16 cellular contexts compared by ENCODE assay signal in genomic region chr6:10535198-10535597, GRCh38. TPM values are rescaled to one million over a fixed set of nuclear protein-coding genes. Genes with fewer than 3 reads are reported as not detected.
A peak's percentile ranks its signal among the peaks of the same experiment; 100 is the strongest.
DNase-seq lines count a peak whose midpoint lies in the region; ATAC-seq, FAIRE-seq and TF ChIP-seq lines count a peak whose summit lies in the region.
"Had no signal": no experiment of that assay in that cellular context is flagged by ENCODE, and none has a peak within 500 bp of the region (broad histone marks: within the 10 kb centered on the region; RNA-seq: fewer than 3 reads in every experiment).

No MANE protein-coding gene starts in this region.

- peak; percentile 72 for FAIRE-seq in GM19239 (lab: Jason Lieb, UNC)
- FAIRE-seq: G401.6 had no signal

- peak overlapping the region; percentile 92 for H3K4me2 ChIP-seq in OCI-LY3 (ENCODE audit: low read length)

- peak overlapping the region; percentile 73 to 95 (median 86) for H3K4me3 Mint-ChIP-seq in naive B cell

- DNase-seq in CD1c-positive myeloid dendritic cell (ENCODE audit: extremely low spot score) (peak; percentile 14), GM19239 (ENCODE audit: insufficient read length, low spot score) (no peak), naive B cell (no peak), iPS-NIHi11 (ENCODE audit: low spot score) (no peak)
- DNase-seq: activated CD4-positive, alpha-beta T cell treated with anti-CD3 and anti-CD28 coated beads for 48 hours; gastrocnemius medialis; NCI-H1694 treated with DMSO at 0.1 percent for 48 hours; occipital lobe; OCI-M1; right lobe of liver; stomach; T-helper 9 cell had no signal

- peaks cover 8% of the 10 kb centered on the region for H3K36me3 ChIP-seq in OCI-LY3 (replicated peaks; ENCODE audit: low read depth, low read length)
- H3K36me3 ChIP-seq: gastrocnemius medialis, right lobe of liver had no signal

- H3K79me2 ChIP-seq in OCI-LY3 (ENCODE audit: low read length): peaks cover 87% of the 10 kb centered on the region

- no peak for TF ChIP-seq CTCF in OCI-LY3 (IDR thresholded peaks at IDR 0.05; ENCODE audit: low read depth, low read length)

- no peak for ATAC-seq in naive B cell (ENCODE audit: low read depth in 2 of 2)
- ATAC-seq in GM18868 (IDR thresholded peaks at IDR 0.05; ENCODE audit: unreplicated experiment): no peak
- no peak for ATAC-seq in GM19023 (IDR thresholded peaks at IDR 0.05; ENCODE audit: unreplicated experiment)
- ATAC-seq: gastrocnemius medialis had no signal

- H3K9me3 ChIP-seq in OCI-LY3 (ENCODE audit: insufficient read depth, low read length): no peaks in the 10 kb centered on the region
- H3K9me3 ChIP-seq: gastrocnemius medialis, right lobe of liver, stomach had no signal

- peak overlapping the region; percentile 76 for H3K9ac ChIP-seq in OCI-LY3 (ENCODE audit: low read length)

- H3K27ac ChIP-seq in OCI-LY3 (ENCODE audit: low read length): peak overlapping the region; percentile 100
- H3K27ac ChIP-seq: gastrocnemius medialis, right lobe of liver had no signal

- peak overlapping the region; percentile 74 for H3K4me3 ChIP-seq in OCI-LY3 (ENCODE audit: low read length)
- H3K4me3 ChIP-seq: gastrocnemius medialis, right lobe of liver had no signal

- peaks cover 74% of the 10 kb centered on the region for H3K4me1 ChIP-seq in OCI-LY3 (ENCODE audit: low read length)
- H3K4me1 ChIP-seq: gastrocnemius medialis had no signal

- peaks cover 62 to 95% (median 87%) of the 10 kb centered on the region in 3 donors for H3K4me1 Mint-ChIP-seq in naive B cell

- H3K36me3 Mint-ChIP-seq in naive B cell: no peaks in the 10 kb centered on the region

- peak overlapping the region; percentile 84 to 100 (median 94) for H3K27ac Mint-ChIP-seq in naive B cell

- H2AFZ ChIP-seq in OCI-LY3 (ENCODE audit: low read depth, low read length): no peak overlapping the region

- no peaks in the 10 kb centered on the region for H4K20me1 ChIP-seq in OCI-LY3 (ENCODE audit: insufficient read depth, low read length)

- H3K27me3 ChIP-seq in OCI-LY3 (ENCODE audit: low read depth, low read length): no peaks in the 10 kb centered on the region
- H3K27me3 ChIP-seq: gastrocnemius medialis, right lobe of liver, stomach had no signal

- no peaks in the 10 kb centered on the region for H3K9me3 Mint-ChIP-seq in naive B cell

- no peaks in the 10 kb centered on the region for H3K27me3 Mint-ChIP-seq in naive B cell

RNA-seq across cellular contexts. Expression of gene GCNT2, which starts 14.0 kb away (rescaled TPM):
- 1 to 10 TPM; 3.7 to 8.9 (median 5.9) TPM for polyA plus RNA-seq in naive B cell (ENCODE audit: low read depth in 6 of 6)
